ENCODE assay signal across 20 cellular contexts in genomic region chr10:89745903-89746302, GRCh38. TPM values are rescaled to one million over a fixed set of nuclear protein-coding genes. Genes with fewer than 3 reads are reported as not detected.
DNase-seq lines count a peak whose midpoint lies in the region; ATAC-seq and TF ChIP-seq lines count a peak whose summit lies in the region.
"Had no signal": no experiment of that assay in that cellular context is flagged by ENCODE, and none has a peak within 500 bp of the region (broad histone marks: within the 10 kb centered on the region; RNA-seq: fewer than 3 reads in every experiment).

No MANE protein-coding gene starts in this region.

- RAD21 ChIA-PET in HCT116 (lab: Charles Lee; ENCODE audit: low non-redundant PET in 1 of 2, low total read pairs in 2 of 2, uncharacterized antibody in 2 of 2, unreplicated experiment in 2 of 2): no interaction called here

- no peaks in the 10 kb centered on the region for H3K9me2 ChIP-seq in HCT116 (ENCODE audit: insufficient read depth)

- no peak overlapping the region for H2AFZ ChIP-seq in HCT116 (ENCODE audit: low read depth, low read length, poor library complexity, severe bottlenecking)

- H3K4me1 Mint-ChIP-seq in WTC11: no peaks in the 10 kb centered on the region
- H3K4me1 Mint-ChIP-seq in osteocyte (ENCODE audit: unreplicated experiment): peaks cover 4% of the 10 kb centered on the region

- DNase-seq in HCT116 (ENCODE audit: low read depth, low spot score) (no peak), WTC11 (ENCODE audit: low spot score) (peak; percentile 14), iPS-NIHi7 (ENCODE audit: extremely low spot score) (peak; percentile 9), osteocyte (ENCODE audit: extremely low spot score, unreplicated experiment) (no peak), NCI-H226 (no peak)
- DNase-seq: ACHN; CD4-positive, alpha-beta T cell; COR-L47; DMS79; MG63; NCI-H1048; NCI-H1417 treated with DMSO at 0.1 percent for 48 hours; NCI-H187 treated with DMSO at 0.1 percent for 48 hours; NCI-H2107; NK-92 treated with Interleukin-12 subunit alpha and Interleukin-12 subunit beta, amount 100 ng/mL, for 24 hours had no signal

- POLR2A ChIA-PET in HCT116 (lab: Charles Lee): no interaction called here
- POLR2A ChIA-PET in WTC11 (lab: Charles Lee): no interaction called here

- peaks cover 10 to 32% of the 10 kb centered on the region in 2 experiments; a peak in 3 of 4 replicates for H3K36me3 ChIP-seq in HCT116 (ENCODE audit: control insufficient read depth in 1 of 2, insufficient read depth in 2 of 2, low read length in 2 of 2)

- H3K9me3 Mint-ChIP-seq in WTC11 (no peaks in the 10 kb centered on the region), osteocyte (ENCODE audit: unreplicated experiment) (no peaks in the 10 kb centered on the region)

- no peaks in the 10 kb centered on the region for H3K9me3 ChIP-seq in HCT116 (ENCODE audit: control insufficient read depth in 1 of 2, insufficient read depth in 1 of 2, low read depth in 1 of 2, low read length in 2 of 2)
- H3K9me3 ChIP-seq: MG63, SJSA1 had no signal

- peaks cover 4% of the 10 kb centered on the region; the same call in 1 of the 2 replicates for H3K79me2 ChIP-seq in HCT116 (ENCODE audit: insufficient read depth, low read length)

- no peak overlapping the region for H3K4me3 Mint-ChIP-seq in WTC11
- no peak overlapping the region for H3K4me3 Mint-ChIP-seq in osteocyte (ENCODE audit: unreplicated experiment)
- H3K4me3 Mint-ChIP-seq: CD4-positive, alpha-beta T cell had no signal

- H3K4me3 ChIP-seq in HCT116 (replicated peaks in 1 of 2; ENCODE audit: low read depth in 1 of 2, low read length in 2 of 2): no peak overlapping the region
- H3K4me3 ChIP-seq: BLaER1, K562, MG63, SJSA1 had no signal

- peaks cover 32% of the 10 kb centered on the region for H3K36me3 Mint-ChIP-seq in WTC11
- peaks cover 2% of the 10 kb centered on the region for H3K36me3 Mint-ChIP-seq in osteocyte (ENCODE audit: unreplicated experiment)

- H3K9ac ChIP-seq in HCT116 (ENCODE audit: low read length): no peak overlapping the region
- H3K9ac ChIP-seq: BLaER1 had no signal

- CTCF ChIA-PET in HCT116 (lab: Charles Lee): no interaction called here
- CTCF ChIA-PET in WTC11 (lab: Charles Lee): interaction anchor here (0.7 to 1.0 kb wide), 2 partner anchors 16 to 183 kb away, joined by 3 read pairs; no protein-coding TSS in a partner anchor

- no peaks in the 10 kb centered on the region for H3K27me3 Mint-ChIP-seq in WTC11 (ENCODE audit: low read depth)
- H3K27me3 Mint-ChIP-seq in osteocyte (ENCODE audit: unreplicated experiment): no peaks in the 10 kb centered on the region
- H3K27me3 Mint-ChIP-seq: CD4-positive, alpha-beta T cell had no signal

- BruUV-seq in HCT116 (replicated peaks; lab: Mats Ljungman, UMichigan): no TSS peak

- H3K27ac Mint-ChIP-seq in WTC11 (no peak overlapping the region), osteocyte (ENCODE audit: unreplicated experiment) (no peak overlapping the region)
- H3K27ac Mint-ChIP-seq: CD4-positive, alpha-beta T cell had no signal

- no peak overlapping the region for H3K4me2 ChIP-seq in HCT116 (ENCODE audit: low read length)
- H3K4me2 ChIP-seq: BLaER1 had no signal

- no peaks in the 10 kb centered on the region for H3K27me3 ChIP-seq in HCT116 (ENCODE audit: insufficient read depth, low read length)
- H3K27me3 ChIP-seq: BLaER1, MG63, SJSA1 had no signal

- no peaks in the 10 kb centered on the region; the same call in 1 of the 2 replicates for H4K20me1 ChIP-seq in HCT116 (ENCODE audit: insufficient read depth)
- H4K20me1 ChIP-seq: BLaER1 had no signal

- intact Hi-C loops in HCT116 (cut with micrococcal nuclease): no loop called here

- H3K27ac ChIP-seq in HCT116 (ENCODE audit: low read depth, low read length): no peak overlapping the region
- H3K27ac ChIP-seq: BLaER1, SJSA1 had no signal

- no peaks in the 10 kb centered on the region for H3K4me1 ChIP-seq in HCT116 (ENCODE audit: control insufficient read depth in 1 of 2, insufficient read depth in 2 of 2, low read length in 2 of 2)
- H3K4me1 ChIP-seq: BLaER1, SJSA1 had no signal

- TF ChIP-seq RAD21 in HCT116 (IDR thresholded peaks at IDR 0.05; ENCODE audit: low read depth): no peak

- ATAC-seq in HCT116 (peak; percentile 50; the same call in 1 of the 2 replicates), WTC11 (peak; percentile 65)
- ATAC-seq in activated CD4-positive, CD25-positive, alpha-beta regulatory T cell treated with anti-CD3 and anti-CD28 coated beads, Interleukin-2, amount 50 U/mL, for 24 hours: no peak
- ATAC-seq: K562 had no signal

- TF ChIP-seq POLR2A in HCT116 (IDR thresholded peaks at IDR 0.05; ENCODE audit: borderline replicate concordance, extremely low read depth, insufficient read depth, insufficient read length): no peak

- TF ChIP-seq CTCF in GM12874 (IDR thresholded peaks at IDR 0.05; ENCODE audit: insufficient read depth, low read depth, low read length) (0 out of 2 replicates have a peak, but pooled peaks have one; percentile 5), HCT116 (IDR thresholded peaks at IDR 0.05 in 2 of 3, conservative IDR thresholded peaks at IDR 0.05 in 1 of 3; ENCODE audit: borderline replicate concordance in 1 of 3, insufficient read depth in 1 of 3, low read depth in 2 of 3, low read length in 2 of 3) (peak in 2 of 3 experiments; percentile 11 to 26; a peak in 2 of 6 replicates), WTC11 (IDR thresholded peaks at IDR 0.05) (no peak), osteocyte (IDR thresholded peaks at IDR 0.05) (no peak)

TF ChIP-seq in HCT116, 20 proteins besides CTCF, POLR2A, EP300 and RAD21 (continues in another document):
- TF ChIP-seq SIN3A (IDR thresholded peaks at IDR 0.05; ENCODE audit: low read depth) (no peak), ZBTB33 (IDR thresholded peaks at IDR 0.05; ENCODE audit: extremely low read depth, insufficient replicate concordance, low read length) (no peak), EZH2phosphoT487 (IDR thresholded peaks at IDR 0.05; ENCODE audit: borderline replicate concordance) (no peak), ELF1 (IDR thresholded peaks at IDR 0.05; ENCODE audit: borderline replicate concordance, low read depth) (no peak), CEBPB (IDR thresholded peaks at IDR 0.05; ENCODE audit: low read depth) (no peak), ZNF274 (IDR thresholded peaks at IDR 0.05; ENCODE audit: low read depth, low read length) (no peak), MAX (IDR thresholded peaks at IDR 0.05) (no peak), EZH2 (IDR thresholded peaks at IDR 0.05) (no peak), YY1 (IDR thresholded peaks at IDR 0.05; ENCODE audit: extremely low read depth, insufficient replicate concordance, low read depth, low read length) (no peak), POLR2AphosphoS5 (IDR thresholded peaks at IDR 0.05; ENCODE audit: low read depth, low read length) (no peak)

TF ChIP-seq in WTC11, 78 proteins besides CTCF, POLR2A, EP300 and RAD21:
- TF ChIP-seq SOX15 (CRISPR knock-in tag; IDR thresholded peaks at IDR 0.05) (no peak), TCF7 (CRISPR knock-in tag; IDR thresholded peaks at IDR 0.05; ENCODE audit: low read depth) (no peak), ZNF396 (CRISPR knock-in tag; IDR thresholded peaks at IDR 0.05; ENCODE audit: borderline replicate concordance) (no peak), ATF2 (CRISPR knock-in tag; IDR thresholded peaks at IDR 0.05; ENCODE audit: borderline replicate concordance, low read depth) (no peak), HMGA2 (CRISPR knock-in tag; IDR thresholded peaks at IDR 0.05) (no peak), E2F4 (CRISPR knock-in tag; IDR thresholded peaks at IDR 0.05; ENCODE audit: borderline replicate concordance, low read depth) (no peak), ELF4 (CRISPR knock-in tag; IDR thresholded peaks at IDR 0.05; ENCODE audit: low read depth) (no peak), SMAD4 (CRISPR knock-in tag; IDR thresholded peaks at IDR 0.05) (no peak), ZNF232 (CRISPR knock-in tag; IDR thresholded peaks at IDR 0.05) (no peak)

RNA-seq across cellular contexts. Expression of gene KIF20B, which starts 44.5 kb away (rescaled TPM):
- total RNA-seq in HCT116 (2021; ENCODE audit: unreplicated experiment) (50.2 TPM), WTC11 (2021) (56.9 to 70.2 TPM (median 57.3 TPM) in 3 replicates), osteocyte (9.8 and 9.9 TPM in 2 replicates)
- polyA plus RNA-seq in HCT116 (2012): 3.8 and 8.3 TPM in 2 replicates

Comparison
In these comparisons a context has a peak if more than half of its experiments do, and no peak if none do; other contexts are left out.
1. CTCF ChIP-seq: peak in GM12874 (single experiment) and HCT116 (2 of 3); none in WTC11 (single experiment) and osteocyte (single experiment).
2. ATAC-seq: peak in HCT116 (single experiment) and WTC11 (single experiment); none in activated CD4-positive, CD25-positive, alpha-beta regulatory T cell treated with anti-CD3 and anti-CD28 coated beads, Interleukin-2, amount 50 U/mL, for 24 hours (0 of 2).
3. DNase-seq: peak in WTC11 (single experiment) and iPS-NIHi7 (single experiment); none in HCT116 (single experiment), osteocyte (single experiment) and NCI-H226 (single experiment).